7 cellular contexts compared by ENCODE assay signal in genomic region chr17:51088287-51088686, GRCh38.
"Had no signal": no experiment of that assay in that cellular context is flagged by ENCODE, and none has a peak within 500 bp of the region (broad histone marks: within the 10 kb centered on the region; RNA-seq: fewer than 3 reads in every experiment).

No MANE protein-coding gene starts in this region.

- H3K27ac ChIP-seq: ovary, thoracic aorta had no signal

- H3K27me3 ChIP-seq: ovary had no signal

- DNase-seq: activated CD4-positive, CD25-positive, alpha-beta regulatory T cell treated with anti-CD3 and anti-CD28 coated beads, Interleukin-2, amount 50 U/mL, for 72 hours; activated naive CD4-positive, alpha-beta T cell treated with Interleukin-2 at 50 U/mL for 16 hours; activated T-cell treated with anti-CD3 and anti-CD28 coated beads for 4 hours; effector memory CD4-positive, alpha-beta T cell; ovary had no signal

- H3K9me3 ChIP-seq: ovary, thoracic aorta had no signal

- H3K36me3 ChIP-seq: ovary, thoracic aorta had no signal

- H3K4me3 ChIP-seq: ovary, thoracic aorta had no signal

- ATAC-seq: sciatic nerve had no signal
